In genomic region chr11:27754035-27755017, GRCh38 we compare ENCODE assay signal across 15 cellular contexts. TPM values are rescaled to one million over a fixed set of nuclear protein-coding genes. Genes with fewer than 3 reads are reported as not detected.
DNase-seq lines count a peak whose midpoint lies in the region; ATAC-seq and TF ChIP-seq lines count a peak whose summit lies in the region.
"Had no signal": no experiment of that assay in that cellular context is flagged by ENCODE, and none has a peak within 500 bp of the region (broad histone marks: within the 10 kb centered on the region; RNA-seq: fewer than 3 reads in every experiment).

No MANE protein-coding gene starts in this region.

- TF ChIP-seq CTCF in AG04450 (IDR thresholded peaks at IDR 0.05; ENCODE audit: low read depth, low read length), result no peak
- no peak for TF ChIP-seq CTCF in OCI-LY3 (IDR thresholded peaks at IDR 0.05; ENCODE audit: low read depth, low read length)
- no peak for TF ChIP-seq CTCF in mesothelial cell of epicardium (IDR thresholded peaks at IDR 0.05; ENCODE audit: unreplicated experiment)

- no peaks in the 10 kb centered on the region for H3K4me1 Mint-ChIP-seq in mesothelial cell of epicardium
- H3K4me1 Mint-ChIP-seq: activated T-helper 17 cell treated with anti-CD3 and anti-CD28 coated beads, Interleukin-2, amount 50 U/mL, for 72 hours had no signal

- no peak overlapping the region for H2AFZ ChIP-seq in OCI-LY3 (ENCODE audit: low read depth, low read length)

- H3K9me3 ChIP-seq in AG04450 (ENCODE audit: control insufficient read depth, insufficient read depth, low read length) (no peaks in the 10 kb centered on the region), OCI-LY3 (ENCODE audit: insufficient read depth, low read length) (no peaks in the 10 kb centered on the region)
- H3K9me3 ChIP-seq: heart left ventricle had no signal

- peak overlapping the region; percentile 19 for H3K4me2 ChIP-seq in OCI-LY3 (ENCODE audit: low read length)
- H3K4me2 ChIP-seq: smooth muscle cell had no signal

- H3K36me3 Mint-ChIP-seq in mesothelial cell of epicardium, result no peaks in the 10 kb centered on the region

- CTCF ChIA-PET in AG04450 (lab: Charles Lee), result no interaction called here

- POLR2A ChIA-PET in AG04450 (lab: Yijun Ruan, JAX), result no interaction called here

- H4K20me1 ChIP-seq in OCI-LY3 (ENCODE audit: insufficient read depth, low read length), result no peaks in the 10 kb centered on the region

- H3K79me2 ChIP-seq in OCI-LY3 (ENCODE audit: low read length), result no peaks in the 10 kb centered on the region

- ATAC-seq in GM21515 (IDR thresholded peaks at IDR 0.05; ENCODE audit: unreplicated experiment) (peak; percentile 72), HG02973 (IDR thresholded peaks at IDR 0.05; ENCODE audit: unreplicated experiment) (no peak)
- ATAC-seq: activated T-helper 17 cell treated with anti-CD3 and anti-CD28 coated beads, Interleukin-2, amount 50 U/mL, for 72 hours; heart left ventricle had no signal

- no peak overlapping the region for H3K4me3 ChIP-seq in AG04450 (ENCODE audit: low read depth, low read length)
- no peak overlapping the region for H3K4me3 ChIP-seq in OCI-LY3 (ENCODE audit: low read length)
- H3K4me3 ChIP-seq: heart left ventricle, smooth muscle cell had no signal

- H3K9ac ChIP-seq in OCI-LY3 (ENCODE audit: low read length), result no peak overlapping the region

- H3K27me3 ChIP-seq in AG04450 (ENCODE audit: control insufficient read depth, insufficient read depth, low read length), result peaks cover 2% of the 10 kb centered on the region
- peaks cover 35% of the 10 kb centered on the region for H3K27me3 ChIP-seq in OCI-LY3 (ENCODE audit: low read depth, low read length)
- H3K27me3 ChIP-seq: heart left ventricle had no signal

- H3K27ac ChIP-seq in AG04450 (ENCODE audit: low read depth, low read length) (no peak overlapping the region), OCI-LY3 (ENCODE audit: low read length) (no peak overlapping the region)
- H3K27ac ChIP-seq: heart left ventricle, WERI-Rb-1 had no signal

- H3K27me3 Mint-ChIP-seq in mesothelial cell of epicardium (ENCODE audit: low read depth), result peaks cover 24% of the 10 kb centered on the region

- H3K9me3 Mint-ChIP-seq in mesothelial cell of epicardium, result no peaks in the 10 kb centered on the region

- DNase-seq in AG04450 (ENCODE audit: low read depth, low spot score) (peak; percentile 1), fibroblast of peridontal ligament (ENCODE audit: extremely low read depth) (peak; percentile 8), NCI-H82 treated with DMSO at 0.1 percent for 48 hours (lab: John Stamatoyannopoulos, UW; ENCODE audit: unreplicated experiment) (no peak), mesothelial cell of epicardium (ENCODE audit: low spot score in 2 of 2, unreplicated experiment in 2 of 2) (no peak), NCI-H524 (lab: John Stamatoyannopoulos, UW) (no peak)
- DNase-seq: cortex of kidney, heart left ventricle, midbrain, NCI-H1436, WERI-Rb-1 had no signal

- H3K4me1 ChIP-seq in OCI-LY3 (ENCODE audit: low read length), result peaks cover 12% of the 10 kb centered on the region
- H3K4me1 ChIP-seq: heart left ventricle had no signal

- no peak overlapping the region for H3K27ac Mint-ChIP-seq in mesothelial cell of epicardium
- H3K27ac Mint-ChIP-seq: activated T-helper 17 cell treated with anti-CD3 and anti-CD28 coated beads, Interleukin-2, amount 50 U/mL, for 72 hours had no signal

- H3K4me3 Mint-ChIP-seq in mesothelial cell of epicardium, result no peak overlapping the region
- H3K4me3 Mint-ChIP-seq: activated T-helper 17 cell treated with anti-CD3 and anti-CD28 coated beads, Interleukin-2, amount 50 U/mL, for 72 hours had no signal

- no peaks in the 10 kb centered on the region for H3K36me3 ChIP-seq in OCI-LY3 (replicated peaks; ENCODE audit: low read depth, low read length)
- H3K36me3 ChIP-seq: heart left ventricle, WERI-Rb-1 had no signal

RNA-seq across cellular contexts. Expression of gene BDNF, which starts 54.1 kb away (rescaled TPM):
- 72.0 and 85.6 TPM in 2 replicates for polyA plus RNA-seq in AG04450 (2011; rRNA removed)
- polyA minus RNA-seq in AG04450 (2011; rRNA and poly(A)+ RNA removed), result 90.8 and 105 TPM in 2 replicates
- total RNA-seq in mesothelial cell of epicardium, result 7.1 to 8.5 TPM (median 7.9 TPM) in 3 replicates
- total RNA-seq: activated T-helper 17 cell treated with anti-CD3 and anti-CD28 coated beads, Interleukin-2, amount 50 U/mL, for 72 hours had no signal

Comparison
In these comparisons a context has a peak if more than half of its experiments do, and no peak if none do; other contexts are left out.
1. DNase-seq: peak in AG04450 (single experiment) and fibroblast of peridontal ligament (single experiment); none in NCI-H82 treated with DMSO at 0.1 percent for 48 hours (single experiment), mesothelial cell of epicardium (0 of 2) and NCI-H524 (0 of 2).